ENCODE assay signal across 14 cellular contexts in genomic region chrX:153288807-153289206, GRCh38. TPM values are rescaled to one million over a fixed set of nuclear protein-coding genes. Genes with fewer than 3 reads are reported as not detected.
"Had no signal": no experiment of that assay in that cellular context is flagged by ENCODE, and none has a peak within 500 bp of the region (broad histone marks: within the 10 kb centered on the region; RNA-seq: fewer than 3 reads in every experiment).

No MANE protein-coding gene starts in this region.

RNA-seq across cellular contexts. Expression of gene PNMA6F, which starts 32.8 kb away (rescaled TPM):
- total RNA-seq: activated CD4-positive, alpha-beta memory T cell treated with anti-CD3 and anti-CD28 coated beads, Interleukin-2, amount 10 ng/mL, durations not matched to agents 7 days and 5 days; activated CD4-positive, alpha-beta T cell treated with anti-CD3 and anti-CD28 coated beads for 36 hours; activated CD4-positive, alpha-beta T cell treated with anti-CD3 and anti-CD28 coated beads, Interleukin-2, amount 10 ng/mL, durations not matched to agents 7 days and 5 days; activated CD8-positive, alpha-beta memory T cell treated with anti-CD3 and anti-CD28 coated beads, Interleukin-2, amount 10 ng/mL, durations not matched to agents 7 days and 5 days; activated CD8-positive, alpha-beta T cell treated with anti-CD3 and anti-CD28 coated beads, Interleukin-2, amount 10 ng/mL, durations not matched to agents 7 days and 5 days; activated naive CD8-positive, alpha-beta T cell treated with anti-CD3 and anti-CD28 coated beads, Interleukin-2, amount 10 ng/mL, durations not matched to agents 7 days and 5 days; activated T-helper 2 cell treated with anti-CD3 and anti-CD28 coated beads, Interferon-gamma antibody, Interleukin-2, Interleukin-4, amounts not matched to agents 10 μg/mL and 5 μg/mL and 100 μg/mL, durations not matched to agents 14 hours and 24 hours and 36 hours; ascending aorta; cardiac septum; T-cell; T-helper 1 cell treated with Interleukin-12 subunit alpha and Interleukin-12 subunit beta and Interleukin-4 antibody, amounts not matched to agents 30 ng/mL and 1 ng/mL, for 36 hours; T-helper 17 cell; T-helper 2 cell treated with Interferon-gamma antibody and Interleukin-4, amounts not matched to agents 100 ng/mL and 5 ng/mL, for 36 hours had no signal
- polyA plus RNA-seq: adipose tissue had no signal
